In the genomic region with DNA sequence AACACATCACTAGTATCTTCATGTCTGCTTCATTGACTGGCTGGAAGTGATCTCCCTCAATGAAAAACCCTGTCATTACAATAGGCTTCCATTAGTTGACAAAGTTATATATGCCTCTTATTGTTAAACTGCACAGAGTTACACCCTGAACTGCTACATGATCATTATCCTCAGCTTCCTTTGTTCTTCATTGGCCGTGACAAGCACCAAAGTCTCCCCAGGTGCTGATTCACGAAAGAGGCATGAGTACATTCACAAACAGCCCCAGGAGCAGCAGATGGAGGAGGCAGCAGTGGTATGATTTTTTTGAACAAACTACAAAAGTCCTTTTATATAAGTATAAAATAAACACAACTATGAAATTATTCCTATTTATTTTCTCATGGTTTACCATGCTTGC, we compare ENCODE assay signal across 19 cellular contexts. TPM values are rescaled to one million over a fixed set of nuclear protein-coding genes. Genes with fewer than 3 reads are reported as not detected.
A peak's percentile ranks its signal among the peaks of the same experiment; 100 is the strongest.
DNase-seq lines count a peak whose midpoint lies in the region; ATAC-seq and TF ChIP-seq lines count a peak whose summit lies in the region.
"Had no signal": no experiment of that assay in that cellular context is flagged by ENCODE, and none has a peak within 500 bp of the region (broad histone marks: within the 10 kb centered on the region; RNA-seq: fewer than 3 reads in every experiment).

No MANE protein-coding gene starts in this region.

- ATAC-seq in foreskin keratinocyte = peak; percentile 93
- ATAC-seq in left cardiac atrium = no peak
- no peak for ATAC-seq in GM18858 (IDR thresholded peaks at IDR 0.05; ENCODE audit: unreplicated experiment)

- H3K27ac ChIP-seq in RWPE1 (no peak overlapping the region), foreskin keratinocyte (peak overlapping the region; percentile 27)
- H3K27ac ChIP-seq: 22Rv1, KMS-11, Peyer's patch had no signal

- TF ChIP-seq CTCF in RWPE1 (conservative IDR thresholded peaks at IDR 0.05; ENCODE audit: low read depth) (no peak), foreskin keratinocyte (conservative IDR thresholded peaks at IDR 0.05) (no peak)

- POLR2A ChIA-PET in RWPE1 (lab: Yijun Ruan, JAX; ENCODE audit: low non-redundant PET) = no interaction called here

- intact Hi-C loops in left cardiac atrium (cut with DNase I) = loop anchor here in 1 of 2 donors (10.0 kb wide), 1 partner anchor 195 kb away; no protein-coding TSS in a partner anchor

- peak; percentile 32 for DNase-seq in DMS53 (lab: John Stamatoyannopoulos, UW)
- no peak for DNase-seq in DMS53 treated with DMSO at 0.1 percent for 48 hours (lab: John Stamatoyannopoulos, UW; ENCODE audit: unreplicated experiment)
- peak; percentile 42 for DNase-seq in COLO668 (lab: John Stamatoyannopoulos, UW; ENCODE audit: unreplicated experiment)
- peak; percentile 32 for DNase-seq in RWPE1 (ENCODE audit: low spot score)
- DNase-seq in foreskin keratinocyte = peak; percentile 59 to 81
- no peak for DNase-seq in left cardiac atrium
- no peak for DNase-seq in hippocampal formation (lab: John Stamatoyannopoulos, UW)
- DNase-seq: CD4-positive, CD25-positive, alpha-beta regulatory T cell; DMS79; H9; NCI-H1694; NCI-H2171 treated with DMSO at 0.1 percent for 48 hours; NCI-H510A; NCI-H82; Peyer's patch; SHP77 had no signal

- no peaks in the 10 kb centered on the region for H3K27me3 ChIP-seq in foreskin keratinocyte
- H3K27me3 ChIP-seq: Peyer's patch had no signal

- H3K4me1 ChIP-seq in foreskin keratinocyte = peaks cover 10% of the 10 kb centered on the region
- H3K4me1 ChIP-seq: Peyer's patch had no signal

- CTCF ChIA-PET in RWPE1 (lab: Yijun Ruan, JAX) = interaction anchor here (0.6 kb wide), 1 partner anchor 917 kb away, joined by 3 read pairs; no protein-coding TSS in a partner anchor

RNA-seq across cellular contexts. Expression of a gene that starts 51.4 kb away (rescaled TPM):
- 15.0 and 15.8 TPM in 2 replicates for total RNA-seq in foreskin keratinocyte
- polyA plus RNA-seq in foreskin keratinocyte = 3.6 and 5.1 TPM in 2 replicates
- 10 to 100 TPM; 28.2 to 29.9 TPM for total RNA-seq in left cardiac atrium

Comparison
In these comparisons a context has a peak if more than half of its experiments do, and no peak if none do; other contexts are left out.
1. DNase-seq: peak in DMS53 (single experiment), COLO668 (single experiment), RWPE1 (single experiment) and foreskin keratinocyte (2 of 2); none in DMS53 treated with DMSO at 0.1 percent for 48 hours (single experiment), left cardiac atrium (single experiment) and hippocampal formation (0 of 2).